Comparison of ENCODE assay signal across 27 cellular contexts in the genomic region with DNA sequence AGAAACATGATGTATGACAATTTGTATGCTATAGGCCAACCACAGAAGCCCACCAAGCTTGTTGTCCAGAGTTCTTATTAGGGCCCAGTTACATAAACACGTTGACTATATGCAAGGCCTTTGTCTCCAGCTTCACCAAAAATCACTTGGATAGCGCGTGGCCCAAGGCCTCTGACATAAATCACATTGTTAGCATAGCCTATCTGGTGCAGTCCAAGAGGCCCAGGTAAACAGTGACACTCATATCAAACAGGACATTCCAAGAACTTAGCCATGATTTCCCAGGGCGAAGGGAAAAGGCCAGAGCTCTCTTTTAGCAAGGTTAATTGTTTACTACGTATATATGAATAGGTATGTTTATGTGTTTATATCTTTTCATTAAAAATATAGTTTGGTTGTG.
"Had no signal": no experiment of that assay in that cellular context is flagged by ENCODE, and none has a peak within 500 bp of the region (broad histone marks: within the 10 kb centered on the region; RNA-seq: fewer than 3 reads in every experiment).

No MANE protein-coding gene starts in this region.

- H3K27ac ChIP-seq: ascending aorta, brain microvascular endothelial cell, esophagus muscularis mucosa, foreskin keratinocyte, gastrocnemius medialis had no signal

- H3K4me1 Mint-ChIP-seq: activated CD4-positive, alpha-beta T cell treated with anti-CD3 and anti-CD28 coated beads, Interleukin-2, amount 10 ng/mL, durations not matched to agents 24 days and 14 days; activated naive CD4-positive, alpha-beta T cell treated with anti-CD3 and anti-CD28 coated beads, Interleukin-2, amount 10 ng/mL, durations not matched to agents 7 days and 5 days; activated naive CD8-positive, alpha-beta T cell treated with anti-CD3 and anti-CD28 coated beads, Interleukin-2, amount 10 ng/mL, durations not matched to agents 7 days and 5 days; central memory CD8-positive, alpha-beta T cell had no signal

- H3K9me3 ChIP-seq: ascending aorta, esophagus muscularis mucosa, gastrocnemius medialis had no signal

- H3K36me3 Mint-ChIP-seq: activated CD4-positive, alpha-beta memory T cell treated with anti-CD3 and anti-CD28 coated beads for 36 hours; activated naive CD4-positive, alpha-beta T cell treated with anti-CD3 and anti-CD28 coated beads, Interleukin-2, amount 10 ng/mL, durations not matched to agents 7 days and 5 days; activated naive CD4-positive, alpha-beta T cell treated with anti-CD3 and anti-CD28 coated beads, Interleukin-2, amount 50 U/mL, for 72 hours; activated naive CD8-positive, alpha-beta T cell treated with anti-CD3 and anti-CD28 coated beads, Interleukin-2, amount 10 ng/mL, durations not matched to agents 7 days and 5 days had no signal

- H3K27me3 ChIP-seq: ascending aorta, brain microvascular endothelial cell, esophagus muscularis mucosa, foreskin keratinocyte, gastrocnemius medialis had no signal

- H3K27me3 Mint-ChIP-seq: activated naive CD4-positive, alpha-beta T cell treated with anti-CD3 and anti-CD28 coated beads, Interleukin-2, amount 10 ng/mL, durations not matched to agents 7 days and 5 days had no signal

- H3K27ac Mint-ChIP-seq: activated CD4-positive, alpha-beta memory T cell treated with anti-CD3 and anti-CD28 coated beads for 36 hours; activated CD4-positive, alpha-beta T cell treated with anti-CD3 and anti-CD28 coated beads for 36 hours; activated CD4-positive, alpha-beta T cell treated with anti-CD3 and anti-CD28 coated beads, Interleukin-2, amount 10 ng/mL, durations not matched to agents 24 days and 14 days; activated CD8-positive, alpha-beta T cell treated with anti-CD3 and anti-CD28 coated beads, Interleukin-2, amount 10 ng/mL, durations not matched to agents 7 days and 5 days; activated naive CD4-positive, alpha-beta T cell treated with anti-CD3 and anti-CD28 coated beads, Interleukin-2, amount 10 ng/mL, durations not matched to agents 7 days and 5 days; activated naive CD4-positive, alpha-beta T cell treated with anti-CD3 and anti-CD28 coated beads, Interleukin-2, amount 50 U/mL, for 72 hours; activated naive CD8-positive, alpha-beta T cell treated with anti-CD3 and anti-CD28 coated beads, Interleukin-2, amount 10 ng/mL, durations not matched to agents 7 days and 5 days; activated T-cell treated with anti-CD3 and anti-CD28 coated beads, Interleukin-2, amount 50 U/mL, for 24 hours; activated T-cell treated with anti-CD3 and anti-CD28 coated beads, Interleukin-2, amount 50 U/mL, for 72 hours; effector memory CD8-positive, alpha-beta T cell had no signal

- DNase-seq: activated CD4-positive, alpha-beta memory T cell treated with anti-CD3 and anti-CD28 coated beads for 36 hours; activated CD4-positive, alpha-beta T cell treated with anti-CD3 and anti-CD28 coated beads for 36 hours; activated CD4-positive, alpha-beta T cell treated with anti-CD3 and anti-CD28 coated beads, Interleukin-2, amount 10 ng/mL, durations not matched to agents 24 days and 14 days; activated CD4-positive, CD25-positive, alpha-beta regulatory T cell; activated CD4-positive, CD25-positive, alpha-beta regulatory T cell treated with anti-CD3 and anti-CD28 coated beads, Interleukin-2, amount 50 U/mL, for 72 hours; activated CD8-positive, alpha-beta memory T cell treated with anti-CD3 and anti-CD28 coated beads, Interleukin-2, amount 50 U/mL, for 48 hours; activated CD8-positive, alpha-beta T cell treated with anti-CD3 and anti-CD28 coated beads, Interleukin-2, amount 10 ng/mL, durations not matched to agents 7 days and 5 days; activated gamma-delta T cell; activated naive CD4-positive, alpha-beta T cell; activated naive CD4-positive, alpha-beta T cell treated with anti-CD3 and anti-CD28 coated beads, Interleukin-2, amount 10 ng/mL, durations not matched to agents 7 days and 5 days; activated naive CD8-positive, alpha-beta T cell treated with anti-CD3 and anti-CD28 coated beads, Interleukin-2, amount 10 ng/mL, durations not matched to agents 7 days and 5 days; activated T-cell treated with anti-CD3 and anti-CD28 coated beads for 4 hours; activated T-cell treated with anti-CD3 and anti-CD28 coated beads, Interleukin-2, amount 50 U/mL, for 24 hours; activated T-cell treated with anti-CD3 and anti-CD28 coated beads, Interleukin-2, amount 50 U/mL, for 72 hours; brain microvascular endothelial cell; cortex of kidney; dermis blood vessel endothelial cell; effector CD4-positive, alpha-beta T cell; effector memory CD8-positive, alpha-beta T cell; erythroblast; foreskin keratinocyte; gastrocnemius medialis; T-helper 2 cell had no signal

- H3K4me3 Mint-ChIP-seq: activated CD4-positive, alpha-beta memory T cell treated with anti-CD3 and anti-CD28 coated beads for 36 hours; activated CD4-positive, alpha-beta T cell treated with anti-CD3 and anti-CD28 coated beads for 36 hours; activated CD4-positive, alpha-beta T cell treated with anti-CD3 and anti-CD28 coated beads, Interleukin-2, amount 10 ng/mL, durations not matched to agents 24 days and 14 days; activated CD8-positive, alpha-beta T cell treated with anti-CD3 and anti-CD28 coated beads, Interleukin-2, amount 10 ng/mL, durations not matched to agents 7 days and 5 days; activated naive CD4-positive, alpha-beta T cell treated with anti-CD3 and anti-CD28 coated beads, Interleukin-2, amount 10 ng/mL, durations not matched to agents 7 days and 5 days; activated naive CD8-positive, alpha-beta T cell treated with anti-CD3 and anti-CD28 coated beads, Interleukin-2, amount 10 ng/mL, durations not matched to agents 7 days and 5 days; activated T-cell treated with anti-CD3 and anti-CD28 coated beads, Interleukin-2, amount 50 U/mL, for 24 hours; activated T-cell treated with anti-CD3 and anti-CD28 coated beads, Interleukin-2, amount 50 U/mL, for 72 hours; central memory CD8-positive, alpha-beta T cell; effector memory CD8-positive, alpha-beta T cell had no signal

- H3K4me1 ChIP-seq: ascending aorta, esophagus muscularis mucosa, foreskin keratinocyte, gastrocnemius medialis had no signal

- H3K9me3 Mint-ChIP-seq: activated CD4-positive, alpha-beta memory T cell treated with anti-CD3 and anti-CD28 coated beads for 36 hours; activated CD4-positive, alpha-beta T cell treated with anti-CD3 and anti-CD28 coated beads, Interleukin-2, amount 10 ng/mL, durations not matched to agents 24 days and 14 days; activated naive CD4-positive, alpha-beta T cell treated with anti-CD3 and anti-CD28 coated beads, Interleukin-2, amount 10 ng/mL, durations not matched to agents 7 days and 5 days; activated naive CD4-positive, alpha-beta T cell treated with anti-CD3 and anti-CD28 coated beads, Interleukin-2, amount 50 U/mL, for 72 hours; activated naive CD8-positive, alpha-beta T cell treated with anti-CD3 and anti-CD28 coated beads, Interleukin-2, amount 10 ng/mL, durations not matched to agents 7 days and 5 days; activated T-cell treated with anti-CD3 and anti-CD28 coated beads, Interleukin-2, amount 50 U/mL, for 24 hours; activated T-cell treated with anti-CD3 and anti-CD28 coated beads, Interleukin-2, amount 50 U/mL, for 72 hours; central memory CD8-positive, alpha-beta T cell; effector memory CD8-positive, alpha-beta T cell had no signal

- H3K36me3 ChIP-seq: ascending aorta, brain microvascular endothelial cell, esophagus muscularis mucosa, gastrocnemius medialis had no signal

- H3K4me3 ChIP-seq: ascending aorta, esophagus muscularis mucosa, gastrocnemius medialis had no signal

- ATAC-seq: activated CD4-positive, alpha-beta T cell treated with anti-CD3 and anti-CD28 coated beads for 36 hours; activated CD8-positive, alpha-beta T cell treated with anti-CD3 and anti-CD28 coated beads, Interleukin-2, amount 10 ng/mL, durations not matched to agents 7 days and 5 days; activated naive CD4-positive, alpha-beta T cell treated with anti-CD3 and anti-CD28 coated beads, Interleukin-2, amount 50 U/mL, for 72 hours; activated T-cell treated with anti-CD3 and anti-CD28 coated beads, Interleukin-2, amount 50 U/mL, for 72 hours; effector memory CD8-positive, alpha-beta T cell; foreskin keratinocyte; gastrocnemius medialis had no signal
